ENCODE assay signal across 26 cellular contexts in the genomic region with DNA sequence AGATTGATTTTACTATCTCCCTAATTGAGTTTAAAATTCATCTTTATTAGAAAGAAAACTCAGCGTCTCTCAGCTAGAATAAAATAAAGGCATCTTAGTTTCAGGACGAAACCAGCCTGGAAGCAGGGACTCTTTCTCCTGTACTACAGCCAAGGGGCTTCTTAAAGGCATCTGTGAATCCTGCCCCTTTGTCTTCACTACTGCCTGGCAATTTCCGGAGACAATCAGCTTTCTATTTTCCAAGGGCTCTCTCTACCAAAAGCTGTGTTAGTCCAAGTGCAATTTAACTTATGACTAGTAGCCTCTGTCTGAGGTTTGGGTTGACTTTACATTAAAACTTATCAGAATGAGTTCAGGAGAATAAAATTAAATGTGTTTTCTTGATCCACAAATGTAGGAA.
DNase-seq lines count a peak whose midpoint lies in the region; ATAC-seq lines count a peak whose summit lies in the region.
"Had no signal": no experiment of that assay in that cellular context is flagged by ENCODE, and none has a peak within 500 bp of the region (broad histone marks: within the 10 kb centered on the region; RNA-seq: fewer than 3 reads in every experiment).

No MANE protein-coding gene starts in this region.

- peak; percentile 67 for DNase-seq in NCI-H1092 treated with DMSO at 0.1 percent for 48 hours (lab: John Stamatoyannopoulos, UW)
- peak; percentile 1 for DNase-seq in NT2/D1 (ENCODE audit: low read depth, low spot score)
- peak; percentile 59 for DNase-seq in globus pallidus (ENCODE audit: low spot score)
- no peak for DNase-seq in DMS53 (lab: John Stamatoyannopoulos, UW)
- no peak for DNase-seq in Right ventricle myocardium inferior (ENCODE audit: missing footprints)
- no peak for DNase-seq in COR-L47 (lab: John Stamatoyannopoulos, UW)
- DNase-seq: activated gamma-delta T cell treated with Interleukin-2 at 50 U/mL for 16 hours; activated T-cell treated with anti-CD3 and anti-CD28 coated beads, Interleukin-2, amount 50 U/mL, for 24 hours; DMS79 treated with DMSO at 0.1 percent for 48 hours; GF-D8; H7; islet precursor cell; mucosa of descending colon; NCI-H1048; NCI-H2081; NCI-H446 treated with DMSO at 0.1 percent for 48 hours; NK-92 treated with Interleukin-12 subunit alpha and Interleukin-12 subunit beta, amount 100 ng/mL, for 24 hours; SJCRH30; stimulated activated CD4-positive, alpha-beta T cell treated with anti-CD3 and anti-CD28 coated beads, Interleukin-4, amount 100 ng/mL, for 24 hours; substantia nigra; T-helper 17 cell; upper lobe of right lung had no signal

- H3K36me3 ChIP-seq in NT2/D1 (ENCODE audit: insufficient read depth, insufficient read length, low read length) (no peaks in the 10 kb centered on the region), neuron (ENCODE audit: insufficient read depth, low read length) (no peaks in the 10 kb centered on the region)
- H3K36me3 ChIP-seq: SJCRH30, upper lobe of right lung had no signal

- no peaks in the 10 kb centered on the region; the same call in 1 of the 2 replicates for H3K9me3 ChIP-seq in NT2/D1 (ENCODE audit: insufficient read depth, low read length)
- H3K9me3 ChIP-seq in neuron (ENCODE audit: low read length), result no peaks in the 10 kb centered on the region
- H3K9me3 ChIP-seq: mucosa of descending colon, SJCRH30, upper lobe of right lung had no signal

- intact Hi-C loops in Right ventricle myocardium inferior (cut with DNase I), result no loop called here

- H3K9ac ChIP-seq in NT2/D1 (ENCODE audit: insufficient read length, low read depth), result no peak overlapping the region

- H2AFZ ChIP-seq in neuron (ENCODE audit: low read depth, low read length), result peak overlapping the region; percentile 38

- H3K27me3 ChIP-seq in NT2/D1 (ENCODE audit: insufficient read depth, insufficient read length), result no peaks in the 10 kb centered on the region
- H3K27me3 ChIP-seq in neuron (ENCODE audit: insufficient read depth, low read length), result no peaks in the 10 kb centered on the region
- H3K27me3 ChIP-seq: SJCRH30, upper lobe of right lung had no signal

- ATAC-seq in Right ventricle myocardium inferior, result no peak
- ATAC-seq: mucosa of descending colon; natural killer cell treated with Interleukin-12 subunit alpha and Interleukin-12 subunit beta and Interleukin-15 and Interleukin-18, amount 100 ng/mL, for 72 hours; sciatic nerve; stimulated activated memory B cell treated with anti-CD40 and anti-IgM and Interleukin-4, amounts not matched to agents 10 μg/mL and 1 μg/mL and 100 μg/mL, for 72 hours; T-helper 17 cell; upper lobe of right lung had no signal

- H3K4me3 ChIP-seq in NT2/D1 (ENCODE audit: insufficient read length, low read depth) (no peak overlapping the region), neuron (ENCODE audit: low read length) (no peak overlapping the region)
- H3K4me3 ChIP-seq: mucosa of descending colon, SJCRH30, upper lobe of right lung had no signal

- H3K4me1 ChIP-seq in NT2/D1 (ENCODE audit: insufficient read depth, insufficient read length) (no peaks in the 10 kb centered on the region), neuron (ENCODE audit: insufficient read depth, low read length) (peaks cover 2% of the 10 kb centered on the region)
- H3K4me1 ChIP-seq: SJCRH30, upper lobe of right lung had no signal

Comparison
In these comparisons a context has a peak if more than half of its experiments do, and no peak if none do; other contexts are left out.
1. DNase-seq: peak in NCI-H1092 treated with DMSO at 0.1 percent for 48 hours (single experiment), NT2/D1 (single experiment) and globus pallidus (single experiment); none in DMS53 (single experiment), Right ventricle myocardium inferior (single experiment) and COR-L47 (single experiment).